Comparison of ENCODE assay signal across 20 cellular contexts in genomic region chr5:34716986-34717385, GRCh38.
A peak's percentile ranks its signal among the peaks of the same experiment; 100 is the strongest.
DNase-seq lines count a peak whose midpoint lies in the region; ATAC-seq, FAIRE-seq and TF ChIP-seq lines count a peak whose summit lies in the region.
"Had no signal": no experiment of that assay in that cellular context is flagged by ENCODE, and none has a peak within 500 bp of the region (broad histone marks: within the 10 kb centered on the region; RNA-seq: fewer than 3 reads in every experiment).

No MANE protein-coding gene starts in this region.

- no peak overlapping the region for H3K18ac ChIP-seq in H1 (ENCODE audit: extremely low read depth, low read length)

- no peak overlapping the region for H4K8ac ChIP-seq in H1 (ENCODE audit: extremely low read depth, insufficient read depth, low read length)

- H3K27me3 ChIP-seq in SK-N-SH (ENCODE audit: insufficient read depth) (no peaks in the 10 kb centered on the region), H1 (replicated peaks in 1 of 4; ENCODE audit: control insufficient read depth in 3 of 4, extremely low read depth in 1 of 4, insufficient read depth in 3 of 4, low read length in 3 of 4) (no peaks in the 10 kb centered on the region), A673 (replicated peaks; ENCODE audit: insufficient read depth, low read depth, low read length, poor library complexity) (no peaks in the 10 kb centered on the region), transverse colon (no peaks in the 10 kb centered on the region)
- H3K27me3 ChIP-seq: foreskin keratinocyte had no signal

- H3K4me2 ChIP-seq in SK-N-SH, result peak overlapping the region; percentile 80
- peak overlapping the region; percentile 48 to 50; a peak in 2 of 4 replicates for H3K4me2 ChIP-seq in H1 (ENCODE audit: insufficient read depth in 1 of 2, low read depth in 2 of 2, low read length in 2 of 2)

- peaks cover 21% of the 10 kb centered on the region for H3K36me3 Mint-ChIP-seq in mesothelial cell of epicardium
- H3K36me3 Mint-ChIP-seq: activated CD8-positive, alpha-beta memory T cell treated with anti-CD3 and anti-CD28 coated beads, Interleukin-2, amount 10 ng/mL, durations not matched to agents 7 days and 5 days had no signal

- DNase-seq in SK-N-SH (no peak), H1 (ENCODE audit: low read depth in 1 of 2, low spot score in 2 of 2) (no peak), mesothelial cell of epicardium (ENCODE audit: low spot score in 2 of 2, unreplicated experiment in 2 of 2) (no peak), sciatic nerve (ENCODE audit: low spot score) (no peak), A673 (ENCODE audit: low spot score) (no peak), transverse colon (no peak), NCI-H345 (lab: John Stamatoyannopoulos, UW) (no peak)
- DNase-seq: activated CD4-positive, CD25-positive, alpha-beta regulatory T cell treated with anti-CD3 and anti-CD28 coated beads, Interleukin-2, amount 50 U/mL, for 72 hours; activated CD8-positive, alpha-beta memory T cell treated with anti-CD3 and anti-CD28 coated beads, Interleukin-2, amount 10 ng/mL, durations not matched to agents 7 days and 5 days; activated gamma-delta T cell treated with Interleukin-2 at 50 U/mL for 16 hours; CD4-positive, alpha-beta T cell; NCI-H2081; NCI-H774; RPMI8226; small intestine; stimulated activated naive CD4-positive, alpha-beta T cell had no signal

- H4K91ac ChIP-seq in H1 (replicated peaks; ENCODE audit: insufficient read length, low read length), result no peak overlapping the region

- H3F3A ChIP-seq in SK-N-SH (replicated peaks; ENCODE audit: insufficient read depth), result peaks cover 34% of the 10 kb centered on the region

- H3K36me3 ChIP-seq in SK-N-SH (replicated peaks in 1 of 2; ENCODE audit: control insufficient read depth in 1 of 2, insufficient read depth in 2 of 2, low read length in 1 of 2) (peaks cover 0 to 24% of the 10 kb centered on the region in 2 experiments), H1 (ENCODE audit: control insufficient read depth in 2 of 4, insufficient read depth in 4 of 4, low read length in 3 of 4) (peaks cover 0 to 6% (median 0%) of the 10 kb centered on the region in 4 experiments; a peak in 2 of 8 replicates), A673 (ENCODE audit: insufficient read depth, low read length, poor library complexity, severe bottlenecking) (no peaks in the 10 kb centered on the region), transverse colon (no peaks in the 10 kb centered on the region)

- H3K4me3 ChIP-seq in SK-N-SH (ENCODE audit: low read depth in 2 of 2, low read length in 1 of 2) (peak overlapping the region in 1 of 2 experiments; percentile 38; a peak in 2 of 4 replicates), H1 (ENCODE audit: extremely low read depth in 1 of 4, insufficient read depth in 2 of 4, low read depth in 3 of 4, low read length in 4 of 4) (peak overlapping the region in 1 of 4 experiments; percentile 10; a peak in 1 of 8 replicates), A673 (ENCODE audit: low read depth, low read length, poor library complexity, severe bottlenecking) (no peak overlapping the region), transverse colon (no peak overlapping the region)

- H3K27ac Mint-ChIP-seq in mesothelial cell of epicardium, result peak overlapping the region; percentile 72
- H3K27ac Mint-ChIP-seq: activated CD8-positive, alpha-beta memory T cell treated with anti-CD3 and anti-CD28 coated beads, Interleukin-2, amount 10 ng/mL, durations not matched to agents 7 days and 5 days; CD4-positive, alpha-beta T cell had no signal

- TF ChIP-seq POLR2A in H1 (IDR thresholded peaks at IDR 0.05; ENCODE audit: control extremely low read depth in 1 of 2, low read depth in 2 of 2, low read length in 2 of 2), result no peak
- TF ChIP-seq POLR2A in transverse colon (IDR thresholded peaks at IDR 0.05), result no peak

- no peak overlapping the region for H2BK120ac ChIP-seq in H1 (replicated peaks; ENCODE audit: low read depth, low read length)

- peaks cover 89% of the 10 kb centered on the region for H3K79me2 ChIP-seq in SK-N-SH (ENCODE audit: insufficient read depth)
- peaks cover 3 to 92% of the 10 kb centered on the region in 2 experiments; a peak in 3 of 4 replicates for H3K79me2 ChIP-seq in H1 (ENCODE audit: control insufficient read depth in 1 of 2, insufficient read depth in 2 of 2, low read length in 2 of 2)

- no peak overlapping the region for H2BK12ac ChIP-seq in H1 (ENCODE audit: low read depth, low read length)

- FAIRE-seq in H1 (lab: Jason Lieb, UNC), result no peak
- FAIRE-seq: GM12892, small intestine had no signal

- peaks cover 3% of the 10 kb centered on the region; the same call in 1 of the 2 replicates for H3K79me1 ChIP-seq in H1 (ENCODE audit: low read depth, low read length)

- TF ChIP-seq RAD21 in SK-N-SH (IDR thresholded peaks at IDR 0.05; ENCODE audit: low read length), result no peak
- no peak for TF ChIP-seq RAD21 in H1 (IDR thresholded peaks at IDR 0.05 in 1 of 2, conservative IDR thresholded peaks at IDR 0.05 in 1 of 2; ENCODE audit: low read depth in 2 of 2, low read length in 2 of 2)

- WGBS in SK-N-SH (ENCODE audit: low lambda C conversion rate), result 32% methylated on average over 2 of the region's 2 CpGs
- 67% methylated on average over 2 of the region's 2 CpGs; no CpG with 5 or more reads in 1 of the 2 experiments for WGBS in H1 (ENCODE audit: extremely low coverage in 1 of 2, insufficient coverage in 1 of 2, insufficient read length in 1 of 2, insufficient replicate concordance in 2 of 2, low coverage in 1 of 2, low lambda C conversion rate in 2 of 2, missing lambda C conversion rate in 1 of 2), 2 experiments
- 75 to 86% methylated on average over 2 of the region's 2 CpGs for WGBS in transverse colon (ENCODE audit: low coverage in 1 of 2), 2 donors

- H2AK5ac ChIP-seq in H1 (ENCODE audit: low read depth, low read length), result no peak overlapping the region

- H3K9me3 Mint-ChIP-seq in mesothelial cell of epicardium, result no peaks in the 10 kb centered on the region
- H3K9me3 Mint-ChIP-seq: CD4-positive, alpha-beta T cell had no signal

- intact Hi-C loops in sciatic nerve (cut with DNase I) (no loop called here), A673 (cut with micrococcal nuclease; ENCODE audit: unreplicated experiment) (no loop called here), transverse colon (cut with DNase I; ENCODE audit: low total_unique reads) (no loop called here)

- no peak overlapping the region for H2BK20ac ChIP-seq in H1 (ENCODE audit: low read length)

- no peak overlapping the region for H3K14ac ChIP-seq in H1 (ENCODE audit: insufficient read length)

- H3K9me3 ChIP-seq in SK-N-SH, result no peaks in the 10 kb centered on the region
- no peaks in the 10 kb centered on the region for H3K9me3 ChIP-seq in H1 (ENCODE audit: insufficient read depth in 2 of 2, low read depth in 1 of 2, low read length in 1 of 2)
- no peaks in the 10 kb centered on the region for H3K9me3 ChIP-seq in A673 (ENCODE audit: low read depth, low read length, poor library complexity, severe bottlenecking)
- no peaks in the 10 kb centered on the region for H3K9me3 ChIP-seq in transverse colon

- H4K20me1 ChIP-seq in SK-N-SH (ENCODE audit: insufficient read depth) (no peaks in the 10 kb centered on the region), H1 (replicated peaks in 1 of 2; ENCODE audit: control insufficient read depth in 1 of 2, insufficient read depth in 2 of 2, low read length in 2 of 2) (peaks cover 4 to 5% of the 10 kb centered on the region in 2 experiments)

- TF ChIP-seq CTCF in SK-N-SH (IDR thresholded peaks at IDR 0.05) (no peak), H1 (IDR thresholded peaks at IDR 0.05; ENCODE audit: control extremely low read depth in 1 of 3, insufficient read depth in 1 of 3, low read depth in 1 of 3, low read length in 3 of 3) (no peak), mesothelial cell of epicardium (IDR thresholded peaks at IDR 0.05; ENCODE audit: unreplicated experiment) (no peak), A673 (conservative IDR thresholded peaks at IDR 0.05; ENCODE audit: low read depth, low read length) (no peak), transverse colon (IDR thresholded peaks at IDR 0.05) (no peak)

- H2BK15ac ChIP-seq in H1 (ENCODE audit: low read length), result no peak overlapping the region

- H3K27ac ChIP-seq in SK-N-SH (ENCODE audit: low read depth in 2 of 2, low read length in 1 of 2) (peak overlapping the region; percentile 58 to 99; a peak in 3 of 4 replicates), H1 (ENCODE audit: low read depth, low read length) (peak overlapping the region; percentile 54; the same call in 1 of the 2 replicates), A673 (ENCODE audit: low read depth, low read length, poor library complexity, severe bottlenecking) (no peak overlapping the region), transverse colon (peak overlapping the region in 2 of 4 donors; percentile 34 to 42)
- H3K27ac ChIP-seq: 22Rv1, foreskin keratinocyte had no signal

- peaks cover 35% of the 10 kb centered on the region for H3K4me1 Mint-ChIP-seq in mesothelial cell of epicardium
- H3K4me1 Mint-ChIP-seq: activated CD8-positive, alpha-beta memory T cell treated with anti-CD3 and anti-CD28 coated beads, Interleukin-2, amount 10 ng/mL, durations not matched to agents 7 days and 5 days had no signal

- H3K9me2 ChIP-seq in SK-N-SH, result no peaks in the 10 kb centered on the region

- no TSS peak for BruUV-seq in A673 (replicated peaks; lab: Mats Ljungman, UMichigan)

- TF ChIP-seq EP300 in SK-N-SH (IDR thresholded peaks at IDR 0.05; ENCODE audit: borderline replicate concordance in 1 of 2, low read depth in 1 of 2, low read length in 1 of 2), result no peak
- TF ChIP-seq EP300 in H1 (IDR thresholded peaks at IDR 0.05; ENCODE audit: borderline replicate concordance in 1 of 2, low read depth in 2 of 2, low read length in 2 of 2), result no peak
- no peak for TF ChIP-seq EP300 in transverse colon (IDR thresholded peaks at IDR 0.05; ENCODE audit: low read depth)

- H3K4me3 Mint-ChIP-seq in mesothelial cell of epicardium, result no peak overlapping the region
- H3K4me3 Mint-ChIP-seq: activated CD8-positive, alpha-beta memory T cell treated with anti-CD3 and anti-CD28 coated beads, Interleukin-2, amount 10 ng/mL, durations not matched to agents 7 days and 5 days; CD4-positive, alpha-beta T cell had no signal

- CTCF ChIA-PET in SK-N-SH (lab: Yijun Ruan, JAX) (no interaction called here), H1 (lab: Charles Lee; ENCODE audit: partially characterized antibody) (interaction anchor here (0.6 to 1.0 kb wide), 2 partner anchors 228 to 231 kb away, joined by 4 to 5 read pairs; no protein-coding TSS in a partner anchor), A673 (lab: Charles Lee) (no interaction called here)

- H2AFZ ChIP-seq in SK-N-SH (ENCODE audit: low read depth) (no peak overlapping the region), H1 (ENCODE audit: low read length) (no peak overlapping the region)

- H3K27me3 Mint-ChIP-seq in mesothelial cell of epicardium (ENCODE audit: low read depth), result no peaks in the 10 kb centered on the region

- H3K4ac ChIP-seq in H1 (replicated peaks; ENCODE audit: insufficient read length, low read depth, low read length), result peak overlapping the region; percentile 6

- H3K4me1 ChIP-seq in SK-N-SH (ENCODE audit: control insufficient read depth in 1 of 2, insufficient read depth in 2 of 2, low read depth in 1 of 2, low read length in 1 of 2) (peaks cover 0 to 46% of the 10 kb centered on the region in 2 experiments; a peak in 2 of 4 replicates), H1 (replicated peaks in 1 of 4; ENCODE audit: control insufficient read depth in 3 of 4, insufficient read depth in 4 of 4, low read length in 3 of 4) (peaks cover 13 to 34% (median 22%) of the 10 kb centered on the region in 4 experiments; a peak in 6 of 7 replicates), A673 (ENCODE audit: insufficient read depth, low read length, poor library complexity, severe bottlenecking) (peaks cover 6% of the 10 kb centered on the region), transverse colon (no peaks in the 10 kb centered on the region)

- H3K9ac ChIP-seq in SK-N-SH, result peak overlapping the region; percentile 77
- no peak overlapping the region for H3K9ac ChIP-seq in H1 (replicated peaks in 1 of 4; ENCODE audit: extremely low read depth in 1 of 4, low read depth in 3 of 4, low read length in 3 of 4)

- H3K23me2 ChIP-seq in H1 (ENCODE audit: low read depth, low read length), result no peaks in the 10 kb centered on the region

- no peak overlapping the region; the same call in 1 of the 2 replicates for H2BK5ac ChIP-seq in H1 (ENCODE audit: low read depth, low read length)

- no peak overlapping the region for H3K56ac ChIP-seq in H1 (replicated peaks; ENCODE audit: insufficient read length, low read depth, low read length)

- in situ Hi-C loops in transverse colon (cut with MboI; ENCODE audit: low pct_ligation_motif_present in 1 of 4, low pct_unique_long_range_greater_than_20kb in 1 of 4, low sequenced_read_pairs in 3 of 4), result no loop called here

- no peak overlapping the region for H4K5ac ChIP-seq in H1 (ENCODE audit: insufficient read length, low read depth, low read length)

- POLR2A ChIA-PET in SK-N-SH (lab: Yijun Ruan, JAX) (no interaction called here), H1 (lab: Charles Lee; ENCODE audit: partially characterized antibody) (interaction anchor here (0.8 to 2.7 kb wide), 6 partner anchors 9 to 31 kb away, joined by 3 to 13 read pairs (median 5); no protein-coding TSS in a partner anchor), A673 (lab: Charles Lee; ENCODE audit: low non-redundant PET) (no interaction called here)

- ATAC-seq in SK-N-SH treated with all-trans-retinoic acid at 6 μM for 48 hours, result no peak
- no peak for ATAC-seq in sciatic nerve
- ATAC-seq: activated CD8-positive, alpha-beta memory T cell treated with anti-CD3 and anti-CD28 coated beads, Interleukin-2, amount 10 ng/mL, durations not matched to agents 7 days and 5 days had no signal

- H3K23ac ChIP-seq in H1 (ENCODE audit: insufficient read length), result no peak overlapping the region
